In the genomic region with DNA sequence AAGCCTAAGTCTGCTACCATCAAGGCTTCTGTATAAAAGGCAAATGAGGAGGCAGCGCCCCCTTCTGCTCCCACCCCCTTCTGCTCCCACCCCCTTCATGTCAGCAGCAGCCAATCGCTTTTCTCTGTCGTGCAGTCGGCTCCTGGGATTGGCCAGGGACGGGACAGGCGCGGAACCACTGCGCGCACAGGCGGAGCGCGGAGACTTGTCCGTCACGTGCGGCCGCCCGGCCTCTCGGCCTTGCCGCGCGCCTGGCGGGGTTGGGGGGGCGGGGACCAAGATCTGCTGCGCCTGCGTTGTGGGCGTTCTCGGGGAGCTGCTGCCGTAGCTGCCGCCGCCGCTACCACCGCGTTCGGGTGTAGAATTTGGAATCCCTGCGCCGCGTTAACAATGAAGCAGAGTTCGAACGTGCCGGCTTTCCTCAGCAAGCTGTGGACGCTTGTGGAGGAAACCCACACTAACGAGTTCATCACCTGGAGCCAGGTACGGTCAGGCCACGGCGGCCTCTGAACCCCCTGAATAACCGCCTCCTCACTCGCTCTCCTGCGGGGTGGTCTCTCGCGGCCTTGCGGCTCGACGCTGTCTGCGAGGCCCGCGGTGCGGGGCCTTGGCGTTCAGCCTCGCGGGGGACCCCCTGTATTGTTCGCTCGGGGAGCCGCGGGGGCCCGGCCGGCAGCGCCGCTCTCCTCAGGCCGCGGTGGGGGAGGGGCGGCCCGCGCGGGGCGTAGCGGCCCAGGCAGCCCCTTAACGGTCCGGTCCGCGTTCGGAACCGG, we compare ENCODE assay signal across 8 cellular contexts. TPM values are rescaled to one million over a fixed set of nuclear protein-coding genes. Genes with fewer than 3 reads are reported as not detected.
DNase-seq lines count a peak whose midpoint lies in the region; ATAC-seq, FAIRE-seq and TF ChIP-seq lines count a peak whose summit lies in the region.

A gene with protein sequence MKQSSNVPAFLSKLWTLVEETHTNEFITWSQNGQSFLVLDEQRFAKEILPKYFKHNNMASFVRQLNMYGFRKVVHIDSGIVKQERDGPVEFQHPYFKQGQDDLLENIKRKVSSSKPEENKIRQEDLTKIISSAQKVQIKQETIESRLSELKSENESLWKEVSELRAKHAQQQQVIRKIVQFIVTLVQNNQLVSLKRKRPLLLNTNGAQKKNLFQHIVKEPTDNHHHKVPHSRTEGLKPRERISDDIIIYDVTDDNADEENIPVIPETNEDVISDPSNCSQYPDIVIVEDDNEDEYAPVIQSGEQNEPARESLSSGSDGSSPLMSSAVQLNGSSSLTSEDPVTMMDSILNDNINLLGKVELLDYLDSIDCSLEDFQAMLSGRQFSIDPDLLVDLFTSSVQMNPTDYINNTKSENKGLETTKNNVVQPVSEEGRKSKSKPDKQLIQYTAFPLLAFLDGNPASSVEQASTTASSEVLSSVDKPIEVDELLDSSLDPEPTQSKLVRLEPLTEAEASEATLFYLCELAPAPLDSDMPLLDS (plus strand): TSS at position 305 of the 773 bp plus-strand sequence. CDS start 86 bp downstream, at position 391.

- H3K36me3 ChIP-seq in keratinocyte (ENCODE audit: control insufficient read depth in 2 of 2, extremely low read depth in 1 of 2, insufficient read depth in 2 of 2, low read length in 2 of 2), result no peaks in the 10 kb centered on the region

- peak within 1 kb of the TSS; percentile 93 for H3K27ac ChIP-seq in keratinocyte (ENCODE audit: control insufficient read depth, insufficient read depth, low read length)

- H3K4me2 ChIP-seq in keratinocyte (ENCODE audit: control insufficient read depth, extremely low read depth, insufficient read depth, low read depth, low read length), result peak within 1 kb of the TSS; percentile 83

- peaks cover 7% of the 10 kb centered on the region for H3K4me1 ChIP-seq in keratinocyte (ENCODE audit: control insufficient read depth, extremely low read depth, insufficient read depth, low read length)

- peak within 1 kb of the TSS; percentile 98 for H3K9ac ChIP-seq in keratinocyte (ENCODE audit: control insufficient read depth, extremely low read depth, insufficient read depth, low read length)

- no peaks in the 10 kb centered on the region for H3K9me1 ChIP-seq in keratinocyte (ENCODE audit: control insufficient read depth, extremely low read depth, insufficient read depth, low read length)

- TF ChIP-seq CTCF in AG09309 (IDR thresholded peaks at IDR 0.05; ENCODE audit: control insufficient read depth, insufficient read depth, low read depth, low read length, missing control alignments), result peak; percentile 15
- peak in 2 of 3 experiments; percentile 6 to 15 for TF ChIP-seq CTCF in keratinocyte (optimal IDR thresholded peaks at IDR 0.05 in 1 of 3, IDR thresholded peaks at IDR 0.05 in 1 of 3, conservative IDR thresholded peaks at IDR 0.05 in 1 of 3; ENCODE audit: extremely low read depth in 1 of 3, insufficient read depth in 2 of 3, low read length in 3 of 3)

- H2AFZ ChIP-seq in keratinocyte (ENCODE audit: control insufficient read depth, low read length), result peak within 1 kb of the TSS; percentile 100

- H4K20me1 ChIP-seq in keratinocyte (ENCODE audit: control insufficient read depth, extremely low read depth, insufficient read depth, low read length), result no peaks in the 10 kb centered on the region

- H3K4me3 ChIP-seq in AG09309 (ENCODE audit: control insufficient read depth, low read depth, low read length) (peak within 1 kb of the TSS; percentile 99), keratinocyte (ENCODE audit: control insufficient read depth in 2 of 3, extremely low read depth in 1 of 3, insufficient read depth in 2 of 3, low read depth in 1 of 3, low read length in 3 of 3) (peak within 1 kb of the TSS; percentile 66 to 81 (median 78))

- no peak for FAIRE-seq in keratinocyte (lab: Jason Lieb, UNC)

- H3K9me3 ChIP-seq in keratinocyte (ENCODE audit: control insufficient read depth, low read depth, low read length), result no peaks in the 10 kb centered on the region

- H3K79me2 ChIP-seq in keratinocyte (ENCODE audit: control insufficient read depth, insufficient read depth, low read length), result peaks cover 29% of the 10 kb centered on the region

- H3K27me3 ChIP-seq in keratinocyte (ENCODE audit: control insufficient read depth, extremely low read depth, insufficient read depth, low read length), result no peaks in the 10 kb centered on the region

- ATAC-seq in GM19023 (IDR thresholded peaks at IDR 0.05; ENCODE audit: unreplicated experiment), result peak; percentile 98
- ATAC-seq in HG03280 (IDR thresholded peaks at IDR 0.05; ENCODE audit: unreplicated experiment), result peak; percentile 99

- DNase-seq in AG09309 (ENCODE audit: low read depth) (peak; percentile 96), NCI-H345 treated with DMSO at 0.1 percent for 48 hours (lab: John Stamatoyannopoulos, UW; ENCODE audit: unreplicated experiment) (peak; percentile 90), cerebellar cortex (ENCODE audit: low spot score) (peak; percentile 98), keratinocyte (ENCODE audit: low read depth, low spot score) (peak; percentile 95)
- peak; percentile 87 for DNase-seq in activated CD4-positive, CD25-positive, alpha-beta regulatory T cell treated with anti-CD3 and anti-CD28 coated beads, Interleukin-2, amount 50 U/mL, for 16 hours (ENCODE audit: low read depth, low spot score)
- peak; percentile 82 to 85 for DNase-seq in stimulated activated CD4-positive, alpha-beta T cell treated with anti-CD3 and anti-CD28 coated beads, Interleukin-15, amount 100 ng/mL, for 1 hour (ENCODE audit: low read depth in 1 of 2, low spot score in 1 of 2)

- dilution Hi-C loops in keratinocyte (cut with MboI; ENCODE audit: extremely low pct_ligation_motif_present, low sequenced_read_pairs), result no loop called here

RNA-seq across cellular contexts. Expression of the gene that starts here (rescaled TPM):
- 12.3 to 22.5 TPM (median 16.4 TPM) in 3 replicates for polyA plus RNA-seq in keratinocyte
- 11.7 TPM for polyA plus RNA-seq in keratinocyte (2011; ENCODE audit: low read depth)
- 7.5 and 16.2 TPM in 2 replicates for polyA plus RNA-seq in keratinocyte (2011; cell fraction: cytosol; rRNA removed)
- polyA plus RNA-seq in keratinocyte (2011; cell fraction: nucleus; rRNA removed), result 23.5 and 23.8 TPM in 2 replicates
- 6.3 and 9.5 TPM in 2 replicates for polyA plus RNA-seq in keratinocyte (2012; ENCODE audit: low replicate concordance)
- polyA minus RNA-seq in keratinocyte, result 4.2 to 19.2 TPM (median 8.3 TPM) in 3 replicates
- 3.3 TPM for polyA minus RNA-seq in keratinocyte (2011; cell fraction: cytosol; rRNA and poly(A)+ RNA removed)
- polyA minus RNA-seq in keratinocyte (2011; cell fraction: nucleus; rRNA and poly(A)+ RNA removed), result 5.6 and 17.8 TPM in 2 replicates

Comparison
In these comparisons a context has a peak if more than half of its experiments do, and no peak if none do; other contexts are left out.
1. Peak in every context shown above with its lines: DNase-seq, ATAC-seq, H3K4me3 ChIP-seq and H3K27ac ChIP-seq.